Comparison of ENCODE assay signal across 8 cellular contexts in the genomic region with DNA sequence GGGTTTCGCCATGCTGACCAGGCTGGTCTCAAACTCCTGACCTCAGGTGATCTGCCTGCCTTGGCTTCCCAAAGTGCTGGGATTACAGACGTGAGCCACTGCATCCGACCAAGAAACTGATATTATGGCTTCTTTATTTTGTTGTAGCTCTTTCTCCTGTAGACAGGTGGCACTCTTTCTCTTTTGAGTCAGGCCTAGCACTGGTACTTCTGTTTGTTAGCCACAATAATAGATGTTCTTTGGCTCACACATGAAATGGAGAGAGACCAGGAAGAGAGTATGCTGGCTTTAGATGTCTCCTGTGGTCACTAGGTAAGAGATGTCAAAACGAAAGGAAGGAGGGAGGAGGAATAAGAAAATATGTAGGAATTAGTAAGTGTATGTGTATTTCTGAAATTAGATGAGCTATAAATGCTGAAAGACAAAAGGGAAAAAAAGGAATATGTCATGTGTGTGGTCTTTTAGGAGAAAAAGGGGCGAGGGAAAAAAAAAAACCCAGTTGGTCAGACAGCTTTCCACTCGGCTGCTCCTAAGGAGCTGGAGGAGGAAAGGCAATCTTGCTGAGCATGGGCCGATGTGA.
A peak's percentile ranks its signal among the peaks of the same experiment; 100 is the strongest.
DNase-seq lines count a peak whose midpoint lies in the region; ATAC-seq and TF ChIP-seq lines count a peak whose summit lies in the region.

No MANE protein-coding gene starts in this region.

- H3K36me3 ChIP-seq in Caco-2 (ENCODE audit: control insufficient read depth, insufficient read depth, low read length) (peaks cover 3% of the 10 kb centered on the region), mucosa of descending colon (ENCODE audit: low read depth) (no peaks in the 10 kb centered on the region)

- intact Hi-C loops in Caco-2 (cut with micrococcal nuclease; ENCODE audit: unreplicated experiment) (loop anchor here (1.0 kb wide), 1 partner anchor 400 kb away; no protein-coding TSS in a partner anchor), mucosa of descending colon (cut with DNase I, micrococcal nuclease) (no loop called here)

- H3K4me1 Mint-ChIP-seq in Caco-2 (ENCODE audit: low read depth, unreplicated experiment) (no peaks in the 10 kb centered on the region), HFFc6 (ENCODE audit: low read depth) (no peaks in the 10 kb centered on the region)

- ATAC-seq in mucosa of descending colon (peak; percentile 60), GM19397 (IDR thresholded peaks at IDR 0.05; ENCODE audit: unreplicated experiment) (no peak), GM19463 (IDR thresholded peaks at IDR 0.05; ENCODE audit: unreplicated experiment) (no peak)

- no peak overlapping the region for H3K4me3 Mint-ChIP-seq in Caco-2 (ENCODE audit: unreplicated experiment)
- H3K4me3 Mint-ChIP-seq in HFFc6 = no peak overlapping the region

- H3K4me1 ChIP-seq in Caco-2 = no peaks in the 10 kb centered on the region
- H3K4me1 ChIP-seq in mucosa of descending colon (ENCODE audit: low read depth) = no peaks in the 10 kb centered on the region

- H3K27me3 ChIP-seq in Caco-2 (replicated peaks; ENCODE audit: control insufficient read depth, insufficient read depth, low read length) = no peaks in the 10 kb centered on the region

- H3K36me3 Mint-ChIP-seq in Caco-2 (ENCODE audit: insufficient read depth, unreplicated experiment) (peaks cover 6% of the 10 kb centered on the region), HFFc6 (ENCODE audit: low read depth) (peaks cover 4% of the 10 kb centered on the region)

- H3K27me3 Mint-ChIP-seq in Caco-2 (ENCODE audit: insufficient read depth, unreplicated experiment) (no peaks in the 10 kb centered on the region), HFFc6 (ENCODE audit: insufficient read depth) (peaks cover 3% of the 10 kb centered on the region; the same call in 1 of the 2 replicates)

- H3K9me3 Mint-ChIP-seq in Caco-2 (ENCODE audit: unreplicated experiment) (peaks cover 3% of the 10 kb centered on the region), HFFc6 (no peaks in the 10 kb centered on the region)

- TF ChIP-seq CTCF in Caco-2 (IDR thresholded peaks at IDR 0.05; ENCODE audit: insufficient read depth in 1 of 2, low read depth in 1 of 2, low read length in 1 of 2, severe bottlenecking in 1 of 2, unreplicated experiment in 1 of 2) (peak; percentile 44 to 62), HFFc6 (IDR thresholded peaks at IDR 0.05) (peak; percentile 79), mucosa of descending colon (IDR thresholded peaks at IDR 0.05) (no peak)

- H3K4me3 ChIP-seq in Caco-2 (ENCODE audit: low read depth, low read length) (no peak overlapping the region), mucosa of descending colon (no peak overlapping the region)

- BruUV-seq in Caco-2 (replicated peaks; lab: Mats Ljungman, UMichigan) = no TSS peak

- DNase-seq in Caco-2 (peak in 1 of 2 experiments; percentile 25), HFFc6 (peak; percentile 45), OCI-M1 (lab: John Stamatoyannopoulos, UW) (peak; percentile 13), ecto neural progenitor cell (ENCODE audit: low spot score) (peak; percentile 27), mucosa of descending colon (no peak), occipital lobe (lab: John Stamatoyannopoulos, UW) (no peak)

- H3K9me3 ChIP-seq in Caco-2 (no peaks in the 10 kb centered on the region), mucosa of descending colon (no peaks in the 10 kb centered on the region)

- no peak overlapping the region for H3K27ac Mint-ChIP-seq in Caco-2 (ENCODE audit: unreplicated experiment)
- no peak overlapping the region for H3K27ac Mint-ChIP-seq in HFFc6

- CTCF ChIA-PET in Caco-2 (lab: Charles Lee) = interaction anchor here (0.6 to 1.8 kb wide), 17 partner anchors 9 to 404 kb away, joined by 3 to 19 read pairs (median 4); a partner anchor contains a TSS

- POLR2A ChIA-PET in Caco-2 (lab: Charles Lee) = interaction anchor here (0.7 kb wide), 1 partner anchor 553 kb away, joined by 6 read pairs; no protein-coding TSS in a partner anchor

Comparison
In these comparisons a context has a peak if more than half of its experiments do, and no peak if none do; other contexts are left out.
1. DNase-seq: peak in HFFc6 (single experiment), OCI-M1 (single experiment) and ecto neural progenitor cell (single experiment); none in mucosa of descending colon (0 of 3) and occipital lobe (single experiment).